Comparison of ENCODE assay signal across 1 cellular context in genomic region chr9:17744786-17745185, GRCh38.
A peak's percentile ranks its signal among the peaks of the same experiment; 100 is the strongest.
TF ChIP-seq lines count a peak whose summit lies in the region.

No MANE protein-coding gene starts in this region.

TF ChIP-seq in A549, 52 proteins besides CTCF, POLR2A, EP300 and RAD21 (continued from another document):
- TF ChIP-seq REST (IDR thresholded peaks at IDR 0.05), result peak; percentile 80
- TF ChIP-seq FOXS1 (CRISPR knock-in tag; IDR thresholded peaks at IDR 0.05), result no peak
- no peak for TF ChIP-seq MAFK (IDR thresholded peaks at IDR 0.05; ENCODE audit: partially characterized antibody)
TF ChIP-seq in A549: peak in this region for 2.
